ENCODE assay signal across 3 cellular contexts in genomic region chr11:79184285-79184684, GRCh38.
TF ChIP-seq lines count a peak whose summit lies in the region.

No MANE protein-coding gene starts in this region.

TF ChIP-seq in GM23338, 12 proteins besides CTCF, POLR2A, EP300 and RAD21 (continues in another document):
- TF ChIP-seq STAT1 (IDR thresholded peaks at IDR 0.05; ENCODE audit: unreplicated experiment): no peak
- TF ChIP-seq JUNB (IDR thresholded peaks at IDR 0.05; ENCODE audit: unreplicated experiment): no peak
- TF ChIP-seq, protein P1, sequence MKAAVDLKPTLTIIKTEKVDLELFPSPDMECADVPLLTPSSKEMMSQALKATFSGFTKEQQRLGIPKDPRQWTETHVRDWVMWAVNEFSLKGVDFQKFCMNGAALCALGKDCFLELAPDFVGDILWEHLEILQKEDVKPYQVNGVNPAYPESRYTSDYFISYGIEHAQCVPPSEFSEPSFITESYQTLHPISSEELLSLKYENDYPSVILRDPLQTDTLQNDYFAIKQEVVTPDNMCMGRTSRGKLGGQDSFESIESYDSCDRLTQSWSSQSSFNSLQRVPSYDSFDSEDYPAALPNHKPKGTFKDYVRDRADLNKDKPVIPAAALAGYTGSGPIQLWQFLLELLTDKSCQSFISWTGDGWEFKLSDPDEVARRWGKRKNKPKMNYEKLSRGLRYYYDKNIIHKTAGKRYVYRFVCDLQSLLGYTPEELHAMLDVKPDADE (IDR thresholded peaks at IDR 0.05): no peak
- no peak for TF ChIP-seq EZH2 (IDR thresholded peaks at IDR 0.05; ENCODE audit: low read depth, unreplicated experiment)
- no peak for TF ChIP-seq CREB1 (CRISPR knock-in tag; IDR thresholded peaks at IDR 0.05; ENCODE audit: low read depth)
- no peak for TF ChIP-seq EZH2phosphoT487 (IDR thresholded peaks at IDR 0.05; ENCODE audit: unreplicated experiment)
- TF ChIP-seq NANOG (IDR thresholded peaks at IDR 0.05; ENCODE audit: borderline replicate concordance): no peak
- TF ChIP-seq POLR2AphosphoS5 (IDR thresholded peaks at IDR 0.05; ENCODE audit: low read depth): no peak
- TF ChIP-seq ZNF114 (CRISPR knock-in tag; IDR thresholded peaks at IDR 0.05): no peak
- TF ChIP-seq, protein P2, sequence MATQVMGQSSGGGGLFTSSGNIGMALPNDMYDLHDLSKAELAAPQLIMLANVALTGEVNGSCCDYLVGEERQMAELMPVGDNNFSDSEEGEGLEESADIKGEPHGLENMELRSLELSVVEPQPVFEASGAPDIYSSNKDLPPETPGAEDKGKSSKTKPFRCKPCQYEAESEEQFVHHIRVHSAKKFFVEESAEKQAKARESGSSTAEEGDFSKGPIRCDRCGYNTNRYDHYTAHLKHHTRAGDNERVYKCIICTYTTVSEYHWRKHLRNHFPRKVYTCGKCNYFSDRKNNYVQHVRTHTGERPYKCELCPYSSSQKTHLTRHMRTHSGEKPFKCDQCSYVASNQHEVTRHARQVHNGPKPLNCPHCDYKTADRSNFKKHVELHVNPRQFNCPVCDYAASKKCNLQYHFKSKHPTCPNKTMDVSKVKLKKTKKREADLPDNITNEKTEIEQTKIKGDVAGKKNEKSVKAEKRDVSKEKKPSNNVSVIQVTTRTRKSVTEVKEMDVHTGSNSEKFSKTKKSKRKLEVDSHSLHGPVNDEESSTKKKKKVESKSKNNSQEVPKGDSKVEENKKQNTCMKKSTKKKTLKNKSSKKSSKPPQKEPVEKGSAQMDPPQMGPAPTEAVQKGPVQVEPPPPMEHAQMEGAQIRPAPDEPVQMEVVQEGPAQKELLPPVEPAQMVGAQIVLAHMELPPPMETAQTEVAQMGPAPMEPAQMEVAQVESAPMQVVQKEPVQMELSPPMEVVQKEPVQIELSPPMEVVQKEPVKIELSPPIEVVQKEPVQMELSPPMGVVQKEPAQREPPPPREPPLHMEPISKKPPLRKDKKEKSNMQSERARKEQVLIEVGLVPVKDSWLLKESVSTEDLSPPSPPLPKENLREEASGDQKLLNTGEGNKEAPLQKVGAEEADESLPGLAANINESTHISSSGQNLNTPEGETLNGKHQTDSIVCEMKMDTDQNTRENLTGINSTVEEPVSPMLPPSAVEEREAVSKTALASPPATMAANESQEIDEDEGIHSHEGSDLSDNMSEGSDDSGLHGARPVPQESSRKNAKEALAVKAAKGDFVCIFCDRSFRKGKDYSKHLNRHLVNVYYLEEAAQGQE (IDR thresholded peaks at IDR 0.05; ENCODE audit: unreplicated experiment): no peak

TF ChIP-seq in IMR-90, 13 proteins besides CTCF, POLR2A, EP300 and RAD21:
- TF ChIP-seq, protein P3, sequence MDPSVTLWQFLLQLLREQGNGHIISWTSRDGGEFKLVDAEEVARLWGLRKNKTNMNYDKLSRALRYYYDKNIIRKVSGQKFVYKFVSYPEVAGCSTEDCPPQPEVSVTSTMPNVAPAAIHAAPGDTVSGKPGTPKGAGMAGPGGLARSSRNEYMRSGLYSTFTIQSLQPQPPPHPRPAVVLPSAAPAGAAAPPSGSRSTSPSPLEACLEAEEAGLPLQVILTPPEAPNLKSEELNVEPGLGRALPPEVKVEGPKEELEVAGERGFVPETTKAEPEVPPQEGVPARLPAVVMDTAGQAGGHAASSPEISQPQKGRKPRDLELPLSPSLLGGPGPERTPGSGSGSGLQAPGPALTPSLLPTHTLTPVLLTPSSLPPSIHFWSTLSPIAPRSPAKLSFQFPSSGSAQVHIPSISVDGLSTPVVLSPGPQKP (IDR thresholded peaks at IDR 0.05; ENCODE audit: borderline replicate concordance, low read depth, low read length): no peak
- TF ChIP-seq MAZ (IDR thresholded peaks at IDR 0.05; ENCODE audit: borderline replicate concordance, low read depth, low read length) (no peak), NFE2L2 (IDR thresholded peaks at IDR 0.05; ENCODE audit: low read depth, low read length) (no peak), CHD1 (IDR thresholded peaks at IDR 0.05; ENCODE audit: low read depth, low read length) (no peak), SMC3 (IDR thresholded peaks at IDR 0.05; ENCODE audit: low read depth, low read length) (no peak), BHLHE40 (IDR thresholded peaks at IDR 0.05; ENCODE audit: low read depth, low read length) (no peak), RCOR1 (IDR thresholded peaks at IDR 0.05; ENCODE audit: insufficient replicate concordance, low read length) (no peak), MXI1 (IDR thresholded peaks at IDR 0.05; ENCODE audit: borderline replicate concordance, low read depth, low read length) (no peak), MAFK (IDR thresholded peaks at IDR 0.05; ENCODE audit: low read depth, low read length) (no peak), RFX5 (IDR thresholded peaks at IDR 0.05; ENCODE audit: low read depth, low read length) (no peak), FOS (IDR thresholded peaks at IDR 0.05; ENCODE audit: low read depth, low read length) (no peak), CEBPB (IDR thresholded peaks at IDR 0.05; ENCODE audit: low read depth, low read length) (no peak)
- TF ChIP-seq, protein P4, sequence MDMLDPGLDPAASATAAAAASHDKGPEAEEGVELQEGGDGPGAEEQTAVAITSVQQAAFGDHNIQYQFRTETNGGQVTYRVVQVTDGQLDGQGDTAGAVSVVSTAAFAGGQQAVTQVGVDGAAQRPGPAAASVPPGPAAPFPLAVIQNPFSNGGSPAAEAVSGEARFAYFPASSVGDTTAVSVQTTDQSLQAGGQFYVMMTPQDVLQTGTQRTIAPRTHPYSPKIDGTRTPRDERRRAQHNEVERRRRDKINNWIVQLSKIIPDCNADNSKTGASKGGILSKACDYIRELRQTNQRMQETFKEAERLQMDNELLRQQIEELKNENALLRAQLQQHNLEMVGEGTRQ (IDR thresholded peaks at IDR 0.05; ENCODE audit: low read depth, low read length): no peak

TF ChIP-seq in H1, 55 proteins besides CTCF, POLR2A, EP300 and RAD21:
- TF ChIP-seq POLR2AphosphoS5 (IDR thresholded peaks at IDR 0.05; ENCODE audit: low read depth, low read length): peak; percentile 80
- TF ChIP-seq BACH1 (IDR thresholded peaks at IDR 0.05; ENCODE audit: low read length): no peak
